In genomic region chr10:42868530-42868929, GRCh38 we compare ENCODE assay signal across 29 cellular contexts.
"Had no signal": no experiment of that assay in that cellular context is flagged by ENCODE, and none has a peak within 500 bp of the region (broad histone marks: within the 10 kb centered on the region; RNA-seq: fewer than 3 reads in every experiment).

No MANE protein-coding gene starts in this region.

- H3K27ac Mint-ChIP-seq: naive thymus-derived CD4-positive, alpha-beta T cell; natural killer cell; nephron; neural progenitor cell; stimulated activated effector memory CD8-positive, alpha-beta T cell treated with anti-CD3 and anti-CD28 coated beads, Interleukin-12 subunit alpha, Interleukin-12 subunit beta, amount 100 ng/mL, for 72 hours; stimulated activated naive CD8-positive, alpha-beta T cell treated with anti-CD3 and anti-CD28 coated beads, Interleukin-15, amount 100 ng/mL, for 72 hours; type B pancreatic cell had no signal

- H3K4me3 ChIP-seq: neural progenitor cell, pancreas, prostate gland, right lobe of liver, sigmoid colon, suprapubic skin, testis, tibial artery, transverse colon, upper lobe of right lung, uterus had no signal

- H3K9ac ChIP-seq: neural progenitor cell had no signal

- DNase-seq: naive thymus-derived CD4-positive, alpha-beta T cell; natural killer cell; nucleus accumbens; pancreas; retina; right cardiac atrium; right lobe of liver; sigmoid colon; small intestine; stimulated activated CD4-positive, alpha-beta T cell treated with anti-CD3 and anti-CD28 coated beads, Interleukin-15, amount 100 ng/mL, for 24 hours; stimulated activated CD4-positive, alpha-beta T cell treated with anti-CD3 and anti-CD28 coated beads, Interleukin-2, amount 100 ng/mL, for 24 hours; stimulated activated CD4-positive, alpha-beta T cell treated with anti-CD3 and anti-CD28 coated beads, Interleukin-2, amount 100 ng/mL, for 48 hours; stimulated activated CD4-positive, alpha-beta T cell treated with anti-CD3 and anti-CD28 coated beads, Interleukin-4, amount 100 ng/mL, for 24 hours; stimulated activated naive CD4-positive, alpha-beta T cell; stimulated activated naive CD8-positive, alpha-beta T cell treated with anti-CD3 and anti-CD28 coated beads, Interleukin-15, amount 100 ng/mL, for 72 hours; stimulated activated naive CD8-positive, alpha-beta T cell treated with anti-CD3 and anti-CD28 coated beads, Interleukin-15, Interleukin-2, amounts not matched to agents 100 U/mL and 50 U/mL, for 24 hours; substantia nigra; testis; transverse colon; upper lobe of right lung; uterus had no signal

- H3K4me3 Mint-ChIP-seq: naive thymus-derived CD4-positive, alpha-beta T cell; natural killer cell; nephron; neural progenitor cell; stimulated activated effector memory CD8-positive, alpha-beta T cell treated with anti-CD3 and anti-CD28 coated beads, Interleukin-12 subunit alpha, Interleukin-12 subunit beta, amount 100 ng/mL, for 72 hours; stimulated activated naive CD8-positive, alpha-beta T cell treated with anti-CD3 and anti-CD28 coated beads, Interleukin-15, amount 100 ng/mL, for 72 hours; type B pancreatic cell had no signal

- H3K36me3 Mint-ChIP-seq: naive thymus-derived CD4-positive, alpha-beta T cell; natural killer cell; neural progenitor cell; stimulated activated effector memory CD8-positive, alpha-beta T cell treated with anti-CD3 and anti-CD28 coated beads, Interleukin-12 subunit alpha, Interleukin-12 subunit beta, amount 100 ng/mL, for 72 hours; type B pancreatic cell had no signal

- ATAC-seq: naive thymus-derived CD4-positive, alpha-beta T cell; natural killer cell; pancreas; right cardiac atrium; right lobe of liver; stimulated activated effector memory CD8-positive, alpha-beta T cell treated with anti-CD3 and anti-CD28 coated beads, Interleukin-12 subunit alpha, Interleukin-12 subunit beta, amount 100 ng/mL, for 72 hours; stimulated activated naive CD8-positive, alpha-beta T cell treated with anti-CD3 and anti-CD28 coated beads, Interleukin-15, amount 100 ng/mL, for 72 hours; stimulated activated naive CD8-positive, alpha-beta T cell treated with anti-CD3 and anti-CD28 coated beads, Interleukin-15, Interleukin-2, amounts not matched to agents 100 U/mL and 50 U/mL, for 24 hours; upper lobe of right lung had no signal

- H3K4me1 ChIP-seq: neural progenitor cell, prostate gland had no signal

- H3K36me3 ChIP-seq: neural progenitor cell, neutrophil, pancreas, prostate gland, right lobe of liver, sigmoid colon, suprapubic skin, tibial artery, transverse colon, upper lobe of right lung, uterus had no signal

- H3K4me1 Mint-ChIP-seq: natural killer cell had no signal

- H3K9me3 Mint-ChIP-seq: natural killer cell; nephron; stimulated activated effector memory CD8-positive, alpha-beta T cell treated with anti-CD3 and anti-CD28 coated beads, Interleukin-12 subunit alpha, Interleukin-12 subunit beta, amount 100 ng/mL, for 72 hours; stimulated activated naive CD8-positive, alpha-beta T cell treated with anti-CD3 and anti-CD28 coated beads, Interleukin-15, amount 100 ng/mL, for 72 hours; type B pancreatic cell had no signal

- H3K9me3 ChIP-seq: neutrophil, pancreas, prostate gland, right lobe of liver, sigmoid colon, suprapubic skin, testis, tibial artery, transverse colon, upper lobe of right lung, uterus had no signal

- FAIRE-seq: pancreas, small intestine had no signal

- H3K27ac ChIP-seq: neural progenitor cell, neutrophil, pancreas, prostate gland, right lobe of liver, sigmoid colon, suprapubic skin, testis, tibial artery, transverse colon, upper lobe of right lung, uterus had no signal
